In the genomic region with DNA sequence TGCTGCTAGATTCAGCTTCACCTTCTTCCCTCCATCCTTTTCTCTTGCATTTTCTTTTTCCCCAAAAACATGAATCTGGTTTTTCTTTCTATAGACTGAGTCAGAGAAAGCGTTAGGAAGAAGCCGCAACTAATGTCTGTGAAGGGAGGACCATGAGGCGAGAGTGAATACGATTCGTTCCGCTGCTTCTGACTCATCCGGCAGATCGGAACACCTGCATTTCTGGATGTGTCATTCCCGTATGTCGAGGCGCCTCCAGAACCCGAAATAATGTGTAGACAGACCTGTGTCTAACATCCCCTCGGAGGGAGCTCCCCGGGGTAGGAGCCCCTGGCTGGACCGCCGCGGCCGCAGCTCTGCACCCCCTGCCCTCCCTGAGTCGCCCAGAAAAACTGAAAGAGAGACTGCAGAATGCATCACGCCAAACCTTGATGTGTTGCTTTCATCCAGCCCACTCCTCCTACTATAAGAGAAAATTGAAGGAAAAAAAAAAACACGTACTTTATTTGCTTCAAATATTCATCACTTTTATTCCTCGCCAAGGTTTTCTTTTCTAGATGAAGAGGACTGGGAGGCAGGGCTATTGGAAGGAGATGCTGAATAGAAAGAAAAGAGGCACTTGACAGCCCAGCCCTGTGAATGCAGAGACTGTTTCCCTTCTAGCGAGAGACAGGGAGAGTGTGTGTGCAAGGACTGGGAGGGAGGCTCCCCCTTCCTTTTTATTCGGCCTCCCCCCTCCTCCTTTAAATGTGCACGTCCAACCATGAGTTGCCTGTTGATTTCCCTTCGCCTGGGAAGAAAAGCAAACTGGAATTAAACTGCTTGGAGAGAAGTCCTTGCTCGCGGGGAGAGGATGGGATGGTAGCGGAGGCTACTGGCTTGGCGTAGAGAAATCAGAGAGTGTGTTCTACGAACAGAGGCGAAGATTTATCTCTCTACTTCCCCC, we compare ENCODE assay signal across 7 cellular contexts. TPM values are rescaled to one million over a fixed set of nuclear protein-coding genes. Genes with fewer than 3 reads are reported as not detected.
DNase-seq lines count a peak whose midpoint lies in the region; ATAC-seq and TF ChIP-seq lines count a peak whose summit lies in the region.

No MANE protein-coding gene starts in this region.

- in situ Hi-C loops in Panc1 (cut with HindIII; ENCODE audit: low pct_unique_long_range_greater_than_20kb, low sequenced_read_pairs): no loop called here

- peak overlapping the region; percentile 55 for H3K4me3 ChIP-seq in GM08714 (ENCODE audit: low read length)
- peak overlapping the region; percentile 50 to 67 for H3K4me3 ChIP-seq in Panc1 (ENCODE audit: low read depth in 2 of 2, low read length in 2 of 2)
- peak overlapping the region; percentile 51 to 57 for H3K4me3 ChIP-seq in tibial artery

- no peak overlapping the region for H3K27ac ChIP-seq in Panc1 (ENCODE audit: low read length)
- H3K27ac ChIP-seq in tibial artery: peak overlapping the region; percentile 20 to 52

- ATAC-seq in Panc1 (peak; percentile 74), HG02642 (IDR thresholded peaks at IDR 0.05; ENCODE audit: poor library complexity, unreplicated experiment) (no peak), GM18505 (IDR thresholded peaks at IDR 0.05; ENCODE audit: unreplicated experiment) (no peak)

- POLR2A ChIA-PET in Panc1 (lab: Charles Lee): no interaction called here

- CTCF ChIA-PET in Panc1 (lab: Charles Lee): interaction anchor here (0.6 kb wide), 1 partner anchor 29 kb away, joined by 3 read pairs; no protein-coding TSS in a partner anchor

- no peaks in the 10 kb centered on the region for H3K36me3 ChIP-seq in Panc1 (ENCODE audit: control insufficient read depth, insufficient read depth, low read length)
- H3K36me3 ChIP-seq in tibial artery: no peaks in the 10 kb centered on the region

- no peaks in the 10 kb centered on the region for H3K9me3 ChIP-seq in Panc1 (ENCODE audit: control insufficient read depth, insufficient read depth, low read depth, low read length)
- H3K9me3 ChIP-seq in tibial artery: peaks cover 0 to 15% (median 0%) of the 10 kb centered on the region in 3 donors

- no peak for TF ChIP-seq POLR2A in GM18505 (IDR thresholded peaks at IDR 0.05; ENCODE audit: borderline replicate concordance, extremely low read depth, insufficient read depth, insufficient read length)

- no peak for TF ChIP-seq CTCF in Panc1 (IDR thresholded peaks at IDR 0.05)
- no peak for TF ChIP-seq CTCF in tibial artery (IDR thresholded peaks at IDR 0.05)

- intact Hi-C loops in Panc1 (cut with micrococcal nuclease; ENCODE audit: unreplicated experiment): loop anchor here (10.0 kb wide), 1 partner anchor 84 kb away; no protein-coding TSS in a partner anchor
- intact Hi-C loops in tibial artery (cut with DNase I; ENCODE audit: low total_unique reads): no loop called here

- peaks cover 3% of the 10 kb centered on the region; the same call in 1 of the 2 replicates for H3K27me3 ChIP-seq in Panc1 (ENCODE audit: control insufficient read depth, insufficient read depth, low read length)
- H3K27me3 ChIP-seq in tibial artery: peaks cover 0 to 79% of the 10 kb centered on the region in 2 donors

- H3K4me1 ChIP-seq in Panc1 (ENCODE audit: control insufficient read depth, insufficient read depth, low read length): no peaks in the 10 kb centered on the region
- H3K4me1 ChIP-seq in tibial artery: peaks cover 3 to 38% (median 34%) of the 10 kb centered on the region in 4 donors

- DNase-seq in Panc1 (ENCODE audit: low read depth, low spot score): no peak
- peak; percentile 60 for DNase-seq in ecto neural progenitor cell (ENCODE audit: low spot score)
- DNase-seq in medulla oblongata (ENCODE audit: extremely low spot score): peak; percentile 86
- no peak for DNase-seq in tibial artery

- BruUV-seq in Panc1 (replicated peaks; lab: Mats Ljungman, UMichigan): no TSS peak

RNA-seq across cellular contexts. Expression of a gene that starts 0.6 kb away (rescaled TPM):
- total RNA-seq in Panc1 (2021; ENCODE audit: unreplicated experiment): 0.26 TPM
- polyA plus RNA-seq in Panc1 (2012; ENCODE audit: insufficient read length): 0.21 TPM

Comparison
In these comparisons a context has a peak if more than half of its experiments do, and no peak if none do; other contexts are left out.
1. DNase-seq: peak in ecto neural progenitor cell (single experiment) and medulla oblongata (single experiment); none in Panc1 (single experiment) and tibial artery (0 of 2).
2. Peak in every context shown above with its lines, with median percentiles within 50 percentile points of each other: H3K4me3 ChIP-seq.